8 cellular contexts compared by ENCODE assay signal in genomic region chr11:65574147-65574962, GRCh38. TPM values are rescaled to one million over a fixed set of nuclear protein-coding genes. Genes with fewer than 3 reads are reported as not detected.
DNase-seq lines count a peak whose midpoint lies in the region; ATAC-seq and TF ChIP-seq lines count a peak whose summit lies in the region.

No MANE protein-coding gene starts in this region.

- H3K27ac Mint-ChIP-seq in activated CD8-positive, alpha-beta memory T cell treated with anti-CD3 and anti-CD28 coated beads, Interleukin-2, amount 10 ng/mL, durations not matched to agents 7 days and 5 days: peak overlapping the region; percentile 91
- H3K27ac Mint-ChIP-seq in mesothelial cell of epicardium: peak overlapping the region; percentile 83

- H3K4me1 ChIP-seq in A673 (ENCODE audit: insufficient read depth, low read length, poor library complexity, severe bottlenecking): peaks cover 45% of the 10 kb centered on the region
- peaks cover 7% of the 10 kb centered on the region for H3K4me1 ChIP-seq in endocrine pancreas (ENCODE audit: control insufficient read depth, insufficient read depth, low read length)

- peak overlapping the region; percentile 75 for H3K27ac ChIP-seq in A673 (ENCODE audit: low read depth, low read length, poor library complexity, severe bottlenecking)

- CTCF ChIA-PET in A673 (lab: Charles Lee): no interaction called here
- CTCF ChIA-PET in activated CD8-positive, alpha-beta memory T cell treated with anti-CD3 and anti-CD28 coated beads, Interleukin-2, amount 10 ng/mL, durations not matched to agents 7 days and 5 days (lab: Charles Lee): interaction anchor here (0.9 to 16.3 kb wide), 11 partner anchors 9 to 64 kb away, joined by 3 to 388 read pairs (median 9); partner anchors contain the start of genes KCNK7, LTBP3 and SIPA1

- no TSS peak for BruUV-seq in A673 (replicated peaks; lab: Mats Ljungman, UMichigan)

- POLR2A ChIA-PET in A673 (lab: Charles Lee; ENCODE audit: low non-redundant PET): no interaction called here

- H3K36me3 ChIP-seq in A673 (ENCODE audit: insufficient read depth, low read length, poor library complexity, severe bottlenecking) (peaks cover 2% of the 10 kb centered on the region), endocrine pancreas (ENCODE audit: control insufficient read depth, insufficient read depth, low read length) (no peaks in the 10 kb centered on the region)

- H3K9me3 ChIP-seq in A673 (ENCODE audit: low read depth, low read length, poor library complexity, severe bottlenecking): no peaks in the 10 kb centered on the region
- H3K9me3 ChIP-seq in endocrine pancreas (ENCODE audit: control insufficient read depth, low read length): no peaks in the 10 kb centered on the region

- H3K4me3 ChIP-seq in A673 (ENCODE audit: low read depth, low read length, poor library complexity, severe bottlenecking): peak overlapping the region; percentile 87
- no peak overlapping the region for H3K4me3 ChIP-seq in endocrine pancreas (ENCODE audit: control insufficient read depth, insufficient read depth, low read length)

- peaks cover 13% of the 10 kb centered on the region for H3K36me3 Mint-ChIP-seq in activated CD8-positive, alpha-beta memory T cell treated with anti-CD3 and anti-CD28 coated beads, Interleukin-2, amount 10 ng/mL, durations not matched to agents 7 days and 5 days
- H3K36me3 Mint-ChIP-seq in mesothelial cell of epicardium: no peaks in the 10 kb centered on the region

- TF ChIP-seq CTCF in A673 (conservative IDR thresholded peaks at IDR 0.05; ENCODE audit: low read depth, low read length) (peak; percentile 69), mesothelial cell of epicardium (IDR thresholded peaks at IDR 0.05; ENCODE audit: unreplicated experiment) (peak; percentile 98)

- peaks cover 54% of the 10 kb centered on the region for H3K4me1 Mint-ChIP-seq in activated CD8-positive, alpha-beta memory T cell treated with anti-CD3 and anti-CD28 coated beads, Interleukin-2, amount 10 ng/mL, durations not matched to agents 7 days and 5 days
- H3K4me1 Mint-ChIP-seq in mesothelial cell of epicardium: peaks cover 54% of the 10 kb centered on the region

- intact Hi-C loops in A673 (cut with micrococcal nuclease; ENCODE audit: unreplicated experiment): loop anchor here (5.0 kb wide), 2 partner anchors 33 to 192 kb away; partner anchors contain the start of gene SLC25A45

- no peaks in the 10 kb centered on the region for H3K27me3 Mint-ChIP-seq in activated CD8-positive, alpha-beta memory T cell treated with anti-CD3 and anti-CD28 coated beads, Interleukin-2, amount 10 ng/mL, durations not matched to agents 7 days and 5 days
- peaks cover 9% of the 10 kb centered on the region for H3K27me3 Mint-ChIP-seq in mesothelial cell of epicardium (ENCODE audit: low read depth)

- no peaks in the 10 kb centered on the region for H3K27me3 ChIP-seq in A673 (replicated peaks; ENCODE audit: insufficient read depth, low read depth, low read length, poor library complexity)
- no peaks in the 10 kb centered on the region for H3K27me3 ChIP-seq in endocrine pancreas (ENCODE audit: control insufficient read depth, insufficient read depth, low read length)

- ATAC-seq in GM18505 (IDR thresholded peaks at IDR 0.05; ENCODE audit: unreplicated experiment) (peak; percentile 32), HG03196 (IDR thresholded peaks at IDR 0.05; ENCODE audit: unreplicated experiment) (peak; percentile 28)
- ATAC-seq in activated CD8-positive, alpha-beta memory T cell treated with anti-CD3 and anti-CD28 coated beads, Interleukin-2, amount 10 ng/mL, durations not matched to agents 7 days and 5 days: peak; percentile 17

- peak; percentile 34 for TF ChIP-seq POLR2A in GM18505 (IDR thresholded peaks at IDR 0.05; ENCODE audit: borderline replicate concordance, extremely low read depth, insufficient read depth, insufficient read length)

- DNase-seq in A673 (ENCODE audit: low spot score) (peak; percentile 94), NOMO-1 treated with dmso at 0.1 percent for 144 hours (lab: John Stamatoyannopoulos, UW; ENCODE audit: unreplicated experiment) (peak; percentile 98), mesothelial cell of epicardium (ENCODE audit: low spot score in 2 of 2, unreplicated experiment in 2 of 2) (peak; percentile 80 to 86)
- peak; percentile 93 for DNase-seq in activated CD8-positive, alpha-beta memory T cell treated with anti-CD3 and anti-CD28 coated beads, Interleukin-2, amount 10 ng/mL, durations not matched to agents 7 days and 5 days
- DNase-seq in stimulated activated CD8-positive, alpha-beta memory T cell treated with anti-CD3 and anti-CD28 coated beads, Interleukin-15, amount 100 ng/mL, for 24 hours (ENCODE audit: low read depth): peak; percentile 81

- peak overlapping the region; percentile 84 for H3K4me3 Mint-ChIP-seq in activated CD8-positive, alpha-beta memory T cell treated with anti-CD3 and anti-CD28 coated beads, Interleukin-2, amount 10 ng/mL, durations not matched to agents 7 days and 5 days
- peak overlapping the region; percentile 74 for H3K4me3 Mint-ChIP-seq in mesothelial cell of epicardium

- peak overlapping the region; percentile 49 for H3K9ac ChIP-seq in endocrine pancreas (ENCODE audit: control insufficient read depth, insufficient read depth, low read length)

- H3K9me3 Mint-ChIP-seq in activated CD8-positive, alpha-beta memory T cell treated with anti-CD3 and anti-CD28 coated beads, Interleukin-2, amount 10 ng/mL, durations not matched to agents 7 days and 5 days (ENCODE audit: low read depth): no peaks in the 10 kb centered on the region
- H3K9me3 Mint-ChIP-seq in mesothelial cell of epicardium: no peaks in the 10 kb centered on the region

RNA-seq across cellular contexts. Expression of gene EHBP1L1, which starts 1.5 kb away (rescaled TPM):
- 29.5 and 40.9 TPM in 2 replicates for total RNA-seq in A673 (2021)
- total RNA-seq in activated CD8-positive, alpha-beta memory T cell treated with anti-CD3 and anti-CD28 coated beads, Interleukin-2, amount 10 ng/mL, durations not matched to agents 7 days and 5 days: 100 to 1,000 TPM; 138 to 140 TPM
- 30.4 to 35.2 TPM (median 33.8 TPM) in 3 replicates for total RNA-seq in mesothelial cell of epicardium

RNA-seq across cellular contexts. Expression of gene FAM89B, which starts 2.0 kb away (rescaled TPM):
- total RNA-seq in A673 (2021): 79.8 and 88.3 TPM in 2 replicates
- 10 to 100 TPM; 36.6 to 54.2 TPM for total RNA-seq in activated CD8-positive, alpha-beta memory T cell treated with anti-CD3 and anti-CD28 coated beads, Interleukin-2, amount 10 ng/mL, durations not matched to agents 7 days and 5 days
- 56.7 to 61.5 TPM (median 57.6 TPM) in 3 replicates for total RNA-seq in mesothelial cell of epicardium

RNA-seq across cellular contexts. Expression of gene ZNRD2, which starts 4.1 kb away (rescaled TPM):
- 95.4 and 98.9 TPM in 2 replicates for total RNA-seq in A673 (2021)
- total RNA-seq in activated CD8-positive, alpha-beta memory T cell treated with anti-CD3 and anti-CD28 coated beads, Interleukin-2, amount 10 ng/mL, durations not matched to agents 7 days and 5 days: 10 to 100 TPM; 42.1 to 45.5 TPM
- total RNA-seq in mesothelial cell of epicardium: 23.1 to 27.8 TPM (median 27.4 TPM) in 3 replicates

RNA-seq across cellular contexts. Expression of gene LTBP3, which starts 16.2 kb away (rescaled TPM):
- total RNA-seq in A673 (2021) (92.1 and 123 TPM in 2 replicates), mesothelial cell of epicardium (314 to 333 TPM (median 318 TPM) in 3 replicates)
- total RNA-seq in activated CD8-positive, alpha-beta memory T cell treated with anti-CD3 and anti-CD28 coated beads, Interleukin-2, amount 10 ng/mL, durations not matched to agents 7 days and 5 days: 10 to 100 TPM; 46.2 to 46.8 TPM

RNA-seq across cellular contexts. Expression of gene KCNK7, which starts 21.2 kb away (rescaled TPM):
- 1.7 and 2.3 TPM in 2 replicates for total RNA-seq in A673 (2021)
- 1 to 10 TPM in 1 of 2 experiments, under 1 TPM in 1; 0.80 to 1.1 TPM for total RNA-seq in activated CD8-positive, alpha-beta memory T cell treated with anti-CD3 and anti-CD28 coated beads, Interleukin-2, amount 10 ng/mL, durations not matched to agents 7 days and 5 days
- 0.95 to 2.4 TPM (median 1.7 TPM) in 3 replicates for total RNA-seq in mesothelial cell of epicardium
